ENCODE assay signal across 1 cellular context in genomic region chr7:129642871-129643515, GRCh38.
TF ChIP-seq lines count a peak whose summit lies in the region.

No MANE protein-coding gene starts in this region.

TF ChIP-seq in K562, 482 proteins besides CTCF, POLR2A, EP300 and RAD21 (continued from another document):
- TF ChIP-seq HBP1 (CRISPR knock-in tag; IDR thresholded peaks at IDR 0.05) (no peak), ZC3H8 (IDR thresholded peaks at IDR 0.05) (no peak), ZNF12 (CRISPR knock-in tag; IDR thresholded peaks at IDR 0.05) (no peak), PYGO2 (tag; IDR thresholded peaks at IDR 0.05) (no peak), FOXP1 (CRISPR knock-in tag; IDR thresholded peaks at IDR 0.05) (no peak), ZNF518B (CRISPR knock-in tag; IDR thresholded peaks at IDR 0.05) (no peak), ZBED1 (IDR thresholded peaks at IDR 0.05) (no peak), FOXA3 (CRISPR knock-in tag; conservative IDR thresholded peaks at IDR 0.05 in 1 of 2, IDR thresholded peaks at IDR 0.05 in 1 of 2) (no peak), SMC3 (conservative IDR thresholded peaks at IDR 0.05; ENCODE audit: insufficient read depth, low read depth, low read length) (no peak), PRDM10 (IDR thresholded peaks at IDR 0.05; ENCODE audit: partially characterized antibody) (no peak), EHMT2 (IDR thresholded peaks at IDR 0.05) (no peak), SIN3A (IDR thresholded peaks at IDR 0.05; ENCODE audit: borderline replicate concordance in 2 of 2, control insufficient read depth in 1 of 2, low read depth in 2 of 2, low read length in 2 of 2) (no peak), ZNF324 (CRISPR knock-in tag; IDR thresholded peaks at IDR 0.05) (no peak), RBFOX2 (IDR thresholded peaks at IDR 0.05; ENCODE audit: low read depth, low read length) (no peak), CBX3 (IDR thresholded peaks at IDR 0.05; ENCODE audit: borderline replicate concordance in 1 of 2, low read length in 2 of 2) (no peak), AFF4 (CRISPR knock-in tag; IDR thresholded peaks at IDR 0.05) (no peak)
